ENCODE assay signal across 9 cellular contexts in genomic region chr1:229714964-229715603, GRCh38.
A peak's percentile ranks its signal among the peaks of the same experiment; 100 is the strongest.
DNase-seq lines count a peak whose midpoint lies in the region; ATAC-seq, FAIRE-seq and TF ChIP-seq lines count a peak whose summit lies in the region.
"Had no signal": no experiment of that assay in that cellular context is flagged by ENCODE, and none has a peak within 500 bp of the region (broad histone marks: within the 10 kb centered on the region; RNA-seq: fewer than 3 reads in every experiment).

No MANE protein-coding gene starts in this region.

- H3K9me1 ChIP-seq in keratinocyte (ENCODE audit: control insufficient read depth, extremely low read depth, insufficient read depth, low read length) = no peaks in the 10 kb centered on the region

- H3K27me3 ChIP-seq in keratinocyte (ENCODE audit: control insufficient read depth, extremely low read depth, insufficient read depth, low read length) = no peaks in the 10 kb centered on the region

- H4K20me1 ChIP-seq in keratinocyte (ENCODE audit: control insufficient read depth, extremely low read depth, insufficient read depth, low read length) = no peaks in the 10 kb centered on the region

- peak; percentile 44 for DNase-seq in stimulated activated naive CD8-positive, alpha-beta T cell treated with anti-CD3 and anti-CD28 coated beads, Interleukin-15, Interleukin-2, amounts not matched to agents 100 U/mL and 50 U/mL, for 24 hours
- no peak for DNase-seq in stimulated activated naive CD8-positive, alpha-beta T cell treated with anti-CD3 and anti-CD28 coated beads, Interleukin-15, amount 100 ng/mL, for 72 hours
- DNase-seq in activated CD8-positive, alpha-beta memory T cell treated with anti-CD3 and anti-CD28 coated beads for 24 hours = peak; percentile 67
- DNase-seq in keratinocyte (ENCODE audit: low read depth, low spot score) (no peak), substantia nigra (lab: John Stamatoyannopoulos, UW) (no peak)

- H3K79me2 ChIP-seq in keratinocyte (ENCODE audit: control insufficient read depth, insufficient read depth, low read length) = no peaks in the 10 kb centered on the region

- H3K27me3 Mint-ChIP-seq in stimulated activated naive CD8-positive, alpha-beta T cell treated with anti-CD3 and anti-CD28 coated beads, Interleukin-15, amount 100 ng/mL, for 72 hours = peaks cover 8% of the 10 kb centered on the region

- dilution Hi-C loops in keratinocyte (cut with MboI; ENCODE audit: extremely low pct_ligation_motif_present, low sequenced_read_pairs) = no loop called here

- no peak overlapping the region for H3K4me3 ChIP-seq in keratinocyte (ENCODE audit: control insufficient read depth in 2 of 3, extremely low read depth in 1 of 3, insufficient read depth in 2 of 3, low read depth in 1 of 3, low read length in 3 of 3)
- H3K4me3 ChIP-seq: thoracic aorta had no signal

- no peak overlapping the region for H2AFZ ChIP-seq in keratinocyte (ENCODE audit: control insufficient read depth, low read length)

- H3K9ac ChIP-seq in keratinocyte (ENCODE audit: control insufficient read depth, extremely low read depth, insufficient read depth, low read length) = no peak overlapping the region

- H3K9me3 Mint-ChIP-seq in stimulated activated naive CD8-positive, alpha-beta T cell treated with anti-CD3 and anti-CD28 coated beads, Interleukin-15, amount 100 ng/mL, for 72 hours = peaks cover 0 to 5% of the 10 kb centered on the region in 2 donors

- H3K27ac ChIP-seq in keratinocyte (ENCODE audit: control insufficient read depth, insufficient read depth, low read length) = no peak overlapping the region
- no peak overlapping the region for H3K27ac ChIP-seq in substantia nigra (ENCODE audit: low read depth, low read length, poor library complexity, severe bottlenecking)
- H3K27ac ChIP-seq: thoracic aorta had no signal

- peak overlapping the region in 1 of 2 donors; percentile 12 for H3K27ac Mint-ChIP-seq in stimulated activated naive CD8-positive, alpha-beta T cell treated with anti-CD3 and anti-CD28 coated beads, Interleukin-15, amount 100 ng/mL, for 72 hours

- TF ChIP-seq CTCF in LNCAP (IDR thresholded peaks at IDR 0.05) (peak; percentile 84), keratinocyte (optimal IDR thresholded peaks at IDR 0.05 in 1 of 3, IDR thresholded peaks at IDR 0.05 in 1 of 3, conservative IDR thresholded peaks at IDR 0.05 in 1 of 3; ENCODE audit: extremely low read depth in 1 of 3, insufficient read depth in 2 of 3, low read length in 3 of 3) (peak; percentile 51 to 57 (median 55))

- H3K9me3 ChIP-seq in keratinocyte (ENCODE audit: control insufficient read depth, low read depth, low read length) = no peaks in the 10 kb centered on the region
- H3K9me3 ChIP-seq: thoracic aorta had no signal

- H3K4me1 ChIP-seq in keratinocyte (ENCODE audit: control insufficient read depth, extremely low read depth, insufficient read depth, low read length) = no peaks in the 10 kb centered on the region

- no peaks in the 10 kb centered on the region for H3K36me3 ChIP-seq in keratinocyte (ENCODE audit: control insufficient read depth in 2 of 2, extremely low read depth in 1 of 2, insufficient read depth in 2 of 2, low read length in 2 of 2)
- H3K36me3 ChIP-seq: thoracic aorta had no signal

- FAIRE-seq in keratinocyte (lab: Jason Lieb, UNC) = peak; percentile 66

- ATAC-seq in stimulated activated naive CD8-positive, alpha-beta T cell treated with anti-CD3 and anti-CD28 coated beads, Interleukin-15, Interleukin-2, amounts not matched to agents 100 U/mL and 50 U/mL, for 24 hours = no peak
- ATAC-seq in stimulated activated naive CD8-positive, alpha-beta T cell treated with anti-CD3 and anti-CD28 coated beads, Interleukin-15, amount 100 ng/mL, for 72 hours = no peak
- ATAC-seq in GM18520 (IDR thresholded peaks at IDR 0.05; ENCODE audit: unreplicated experiment) (no peak), HG03521 (IDR thresholded peaks at IDR 0.05; ENCODE audit: unreplicated experiment) (no peak)

- H3K4me3 Mint-ChIP-seq in stimulated activated naive CD8-positive, alpha-beta T cell treated with anti-CD3 and anti-CD28 coated beads, Interleukin-15, amount 100 ng/mL, for 72 hours = no peak overlapping the region

- H3K4me2 ChIP-seq in keratinocyte (ENCODE audit: control insufficient read depth, extremely low read depth, insufficient read depth, low read depth, low read length) = no peak overlapping the region

- no peaks in the 10 kb centered on the region for H3K4me1 Mint-ChIP-seq in stimulated activated naive CD8-positive, alpha-beta T cell treated with anti-CD3 and anti-CD28 coated beads, Interleukin-15, amount 100 ng/mL, for 72 hours

Comparison
In these comparisons a context has a peak if more than half of its experiments do, and no peak if none do; other contexts are left out.
1. DNase-seq: peak in stimulated activated naive CD8-positive, alpha-beta T cell treated with anti-CD3 and anti-CD28 coated beads, Interleukin-15, Interleukin-2, amounts not matched to agents 100 U/mL and 50 U/mL, for 24 hours (single experiment) and activated CD8-positive, alpha-beta memory T cell treated with anti-CD3 and anti-CD28 coated beads for 24 hours (single experiment); none in stimulated activated naive CD8-positive, alpha-beta T cell treated with anti-CD3 and anti-CD28 coated beads, Interleukin-15, amount 100 ng/mL, for 72 hours (0 of 2), keratinocyte (single experiment) and substantia nigra (0 of 49).